8 cellular contexts compared by ENCODE assay signal in genomic region chr16:721765-722481, GRCh38. TPM values are rescaled to one million over a fixed set of nuclear protein-coding genes. Genes with fewer than 3 reads are reported as not detected.
DNase-seq lines count a peak whose midpoint lies in the region; ATAC-seq and TF ChIP-seq lines count a peak whose summit lies in the region.

No MANE protein-coding gene starts in this region.

- peak overlapping the region; percentile 52 for H3K4me3 ChIP-seq in HL-60 (replicated peaks; ENCODE audit: insufficient read depth, low read length)
- H3K4me3 ChIP-seq in mucosa of stomach (ENCODE audit: low read length): peak overlapping the region; percentile 56

- H3K4me3 Mint-ChIP-seq in brain: peak overlapping the region; percentile 27 to 71 (median 39)

- H3K4me1 ChIP-seq in mucosa of stomach (ENCODE audit: control insufficient read depth, insufficient read depth, low read length): peaks cover 37% of the 10 kb centered on the region

- H3K9me3 Mint-ChIP-seq in brain: no peaks in the 10 kb centered on the region

- ATAC-seq in HG03045 (IDR thresholded peaks at IDR 0.05; ENCODE audit: unreplicated experiment) (no peak), HG02970 (IDR thresholded peaks at IDR 0.05; ENCODE audit: low FRiP score, unreplicated experiment) (no peak), HG02571 (IDR thresholded peaks at IDR 0.05; ENCODE audit: unreplicated experiment) (no peak)

- H3K9ac ChIP-seq in mucosa of stomach (ENCODE audit: low read length): no peak overlapping the region

- no peak for TF ChIP-seq CTCF in 22Rv1 (IDR thresholded peaks at IDR 0.05)
- TF ChIP-seq CTCF in HL-60 (IDR thresholded peaks at IDR 0.05; ENCODE audit: insufficient read depth, low read length): no peak
- no peak for TF ChIP-seq CTCF in brain (conservative IDR thresholded peaks at IDR 0.05)

- no peaks in the 10 kb centered on the region for H3K27me3 Mint-ChIP-seq in brain

- H3K9me3 ChIP-seq in mucosa of stomach (ENCODE audit: control insufficient read depth, low read length): no peaks in the 10 kb centered on the region

- no peaks in the 10 kb centered on the region for H3K36me3 ChIP-seq in mucosa of stomach (ENCODE audit: control insufficient read depth, insufficient read depth, low read length)

- DNase-seq in HL-60 (ENCODE audit: low read depth in 1 of 2, low spot score in 1 of 2) (no peak), kidney glomerular epithelial cell (lab: John Stamatoyannopoulos, UW) (no peak)

- H3K27ac ChIP-seq in 22Rv1 (peak overlapping the region; percentile 98), HL-60 (replicated peaks) (peak overlapping the region; percentile 49)

- H3K27me3 ChIP-seq in HL-60 (ENCODE audit: insufficient read depth, poor library complexity, severe bottlenecking) (no peaks in the 10 kb centered on the region), mucosa of stomach (ENCODE audit: control insufficient read depth, insufficient read depth, low read length) (peaks cover 20% of the 10 kb centered on the region)

- peaks cover 25% of the 10 kb centered on the region for H3K4me1 Mint-ChIP-seq in brain

- no peaks in the 10 kb centered on the region for H3K36me3 Mint-ChIP-seq in brain

- peak overlapping the region in 1 of 5 experiments; percentile 53 for H3K27ac Mint-ChIP-seq in brain

RNA-seq across cellular contexts. Expression of gene ANTKMT, which starts 1.0 kb away (rescaled TPM):
- 37.7 TPM for polyA plus RNA-seq in brain (ENCODE audit: insufficient read depth, low read depth, low replicate concordance)

RNA-seq across cellular contexts. Expression of gene CCDC78, which starts 4.3 kb away (rescaled TPM):
- 0.39 TPM for polyA plus RNA-seq in brain (ENCODE audit: insufficient read depth, low read depth, low replicate concordance)

RNA-seq across cellular contexts. Expression of gene HAGHL, which starts 5.0 kb away (rescaled TPM):
- polyA plus RNA-seq in brain (ENCODE audit: insufficient read depth, low read depth, low replicate concordance): 8.7 TPM

RNA-seq across cellular contexts. Expression of gene METRN, which starts 7.0 kb away (rescaled TPM):
- polyA plus RNA-seq in brain (ENCODE audit: insufficient read depth, low read depth, low replicate concordance): 125 TPM

RNA-seq across cellular contexts. Expression of gene FBXL16, which starts 16.3 kb away (rescaled TPM):
- 188 TPM for polyA plus RNA-seq in brain (ENCODE audit: insufficient read depth, low read depth, low replicate concordance)
